ENCODE assay signal across 28 cellular contexts in genomic region chr15:42750306-42750705, GRCh38. TPM values are rescaled to one million over a fixed set of nuclear protein-coding genes. Genes with fewer than 3 reads are reported as not detected.
DNase-seq lines count a peak whose midpoint lies in the region; ATAC-seq, FAIRE-seq and TF ChIP-seq lines count a peak whose summit lies in the region.
"Had no signal": no experiment of that assay in that cellular context is flagged by ENCODE, and none has a peak within 500 bp of the region (broad histone marks: within the 10 kb centered on the region; RNA-seq: fewer than 3 reads in every experiment).

No MANE protein-coding gene starts in this region.

- H3K27me3 ChIP-seq in K562 (ENCODE audit: control insufficient read depth in 2 of 2, insufficient read depth in 2 of 2, low read length in 2 of 2) (no peaks in the 10 kb centered on the region), neural cell (ENCODE audit: insufficient read depth, low read depth, low read length) (no peaks in the 10 kb centered on the region)
- H3K27me3 ChIP-seq: BE2C, BLaER1 had no signal

- no peaks in the 10 kb centered on the region for H3K4me1 Mint-ChIP-seq in activated T-cell treated with anti-CD3 and anti-CD28 coated beads, Interleukin-2, amount 50 U/mL, for 72 hours (ENCODE audit: low read depth)
- H3K4me1 Mint-ChIP-seq in stimulated activated naive B cell treated with anti-CD40 and anti-IgM and Interleukin-4, amounts not matched to agents 10 μg/mL and 1 μg/mL and 100 μg/mL, for 72 hours, result no peaks in the 10 kb centered on the region
- no peaks in the 10 kb centered on the region for H3K4me1 Mint-ChIP-seq in type B pancreatic cell (ENCODE audit: unreplicated experiment)
- H3K4me1 Mint-ChIP-seq: CD14-positive monocyte; CD4-positive, alpha-beta memory T cell; CD8-positive, alpha-beta memory T cell had no signal

- H2AFZ ChIP-seq in K562 (ENCODE audit: low read depth, low read length) (no peak overlapping the region), neural cell (ENCODE audit: low read depth, low read length) (no peak overlapping the region)

- no peak overlapping the region for H3K4me3 ChIP-seq in K562
- H3K4me3 ChIP-seq in neural cell (ENCODE audit: low read length), result no peak overlapping the region
- H3K4me3 ChIP-seq: BLaER1 had no signal

- no peaks in the 10 kb centered on the region for H3K9me2 ChIP-seq in neural cell (ENCODE audit: insufficient read depth, low read length)

- no peaks in the 10 kb centered on the region for H3K4me1 ChIP-seq in K562 (replicated peaks in 1 of 2; ENCODE audit: control insufficient read depth in 2 of 2, insufficient read depth in 2 of 2, low read length in 2 of 2)
- H3K4me1 ChIP-seq: BLaER1 had no signal

- H3K27ac ChIP-seq in K562 (ENCODE audit: extremely low read depth, low read depth, low read length) (no peak overlapping the region), neural cell (ENCODE audit: low read length) (peak overlapping the region; percentile 80)
- H3K27ac ChIP-seq: BLaER1 had no signal

- H3K9ac ChIP-seq in K562 (ENCODE audit: insufficient read depth in 1 of 2, low read depth in 2 of 2, low read length in 2 of 2), result no peak overlapping the region
- H3K9ac ChIP-seq in neural cell (ENCODE audit: low read length), result no peak overlapping the region
- H3K9ac ChIP-seq: BLaER1 had no signal

- POLR2A ChIA-PET in K562 (lab: Yijun Ruan, JAX), result interaction anchor here (0.7 to 1.3 kb wide), 2 partner anchors 13 to 1238 kb away, joined by 3 read pairs; partner anchors contain the start of gene CDAN1

- H3K36me3 ChIP-seq in K562 (ENCODE audit: control insufficient read depth, insufficient read depth, low read length) (peaks cover 22% of the 10 kb centered on the region; the same call in 2 of the 3 replicates), neural cell (ENCODE audit: insufficient read depth, low read length) (no peaks in the 10 kb centered on the region)
- H3K36me3 ChIP-seq: BE2C had no signal

- H3K9me3 ChIP-seq in K562 (replicated peaks; ENCODE audit: control insufficient read depth, insufficient read depth, low read depth, low read length) (no peaks in the 10 kb centered on the region), neural cell (ENCODE audit: low read length) (no peaks in the 10 kb centered on the region)
- H3K9me3 ChIP-seq: BE2C had no signal

- ATAC-seq in activated T-cell treated with anti-CD3 and anti-CD28 coated beads, Interleukin-2, amount 50 U/mL, for 72 hours (replicated peaks in 1 of 2), result no peak
- no peak for ATAC-seq in K562
- ATAC-seq in stimulated activated naive B cell treated with anti-CD40 and anti-IgM and Interleukin-4, amounts not matched to agents 10 μg/mL and 1 μg/mL and 100 μg/mL, for 72 hours (replicated peaks), result no peak
- no peak for ATAC-seq in HG03095 (IDR thresholded peaks at IDR 0.05; ENCODE audit: unreplicated experiment)

- TF ChIP-seq RAD21 in K562 (CRISPR knock-in tag; conservative IDR thresholded peaks at IDR 0.05 in 1 of 2, IDR thresholded peaks at IDR 0.05 in 1 of 2), result no peak
- TF ChIP-seq RAD21 in neural cell (conservative IDR thresholded peaks at IDR 0.05), result no peak

- FAIRE-seq in K562 (lab: Jason Lieb, UNC), result no peak
- FAIRE-seq: A204.1, GM12891, GM19239 had no signal

- no peak for TF ChIP-seq POLR2A in K562 (conservative IDR thresholded peaks at IDR 0.05)

- CTCF ChIA-PET in K562 (lab: Yijun Ruan, JAX; ENCODE audit: low intra/inter-chr PET ratio), result no interaction called here

- in situ Hi-C loops in K562 (cut with MboI), result no loop called here

- TF ChIP-seq CTCF in K562 (IDR thresholded peaks at IDR 0.05 in 2 of 3, conservative IDR thresholded peaks at IDR 0.05 in 1 of 3; ENCODE audit: insufficient read depth in 2 of 3, low read depth in 1 of 3, low read length in 3 of 3) (no peak), neural cell (IDR thresholded peaks at IDR 0.05; ENCODE audit: poor library complexity, severe bottlenecking) (no peak), type B pancreatic cell (conservative IDR thresholded peaks at IDR 0.05) (no peak)

- H3K9me1 ChIP-seq in K562 (ENCODE audit: control insufficient read depth, insufficient read depth, low read length), result no peaks in the 10 kb centered on the region

- H4K20me1 ChIP-seq in K562 (replicated peaks; ENCODE audit: control insufficient read depth, insufficient read depth, low read length) (no peaks in the 10 kb centered on the region), neural cell (ENCODE audit: insufficient read depth) (no peaks in the 10 kb centered on the region)
- H4K20me1 ChIP-seq: BLaER1 had no signal

- no TSS peak for BruUV-seq in K562 (replicated peaks; lab: Mats Ljungman, UMichigan)

- no peak overlapping the region for H3K4me2 ChIP-seq in K562 (ENCODE audit: insufficient read depth, low read length)
- no peak overlapping the region for H3K4me2 ChIP-seq in neural cell (ENCODE audit: low read length)
- H3K4me2 ChIP-seq: BLaER1 had no signal

- WGBS in K562 (ENCODE audit: insufficient coverage, low coverage, missing lambda C conversion rate), result 38% methylated on average over 2 of the region's 2 CpGs

- peaks cover 2 to 6% of the 10 kb centered on the region in 2 donors for H3K9me3 Mint-ChIP-seq in activated T-cell treated with anti-CD3 and anti-CD28 coated beads, Interleukin-2, amount 50 U/mL, for 72 hours
- peaks cover 8% of the 10 kb centered on the region in 2 donors for H3K9me3 Mint-ChIP-seq in stimulated activated naive B cell treated with anti-CD40 and anti-IgM and Interleukin-4, amounts not matched to agents 10 μg/mL and 1 μg/mL and 100 μg/mL, for 72 hours
- no peaks in the 10 kb centered on the region for H3K9me3 Mint-ChIP-seq in type B pancreatic cell

- no peak overlapping the region for H3K4me3 Mint-ChIP-seq in activated T-cell treated with anti-CD3 and anti-CD28 coated beads, Interleukin-2, amount 50 U/mL, for 72 hours
- H3K4me3 Mint-ChIP-seq in stimulated activated naive B cell treated with anti-CD40 and anti-IgM and Interleukin-4, amounts not matched to agents 10 μg/mL and 1 μg/mL and 100 μg/mL, for 72 hours, result no peak overlapping the region
- H3K4me3 Mint-ChIP-seq in type B pancreatic cell, result no peak overlapping the region
- H3K4me3 Mint-ChIP-seq: CD14-positive monocyte; CD8-positive, alpha-beta memory T cell had no signal

- peaks cover 17 to 29% of the 10 kb centered on the region in 2 donors for H3K36me3 Mint-ChIP-seq in activated T-cell treated with anti-CD3 and anti-CD28 coated beads, Interleukin-2, amount 50 U/mL, for 72 hours (ENCODE audit: insufficient read depth in 2 of 2)
- H3K36me3 Mint-ChIP-seq in stimulated activated naive B cell treated with anti-CD40 and anti-IgM and Interleukin-4, amounts not matched to agents 10 μg/mL and 1 μg/mL and 100 μg/mL, for 72 hours, result peaks cover 39 to 45% of the 10 kb centered on the region in 2 donors
- H3K36me3 Mint-ChIP-seq in type B pancreatic cell, result peaks cover 28% of the 10 kb centered on the region

- peak overlapping the region; percentile 16 for H3K27ac Mint-ChIP-seq in activated T-cell treated with anti-CD3 and anti-CD28 coated beads, Interleukin-2, amount 50 U/mL, for 72 hours
- H3K27ac Mint-ChIP-seq in stimulated activated naive B cell treated with anti-CD40 and anti-IgM and Interleukin-4, amounts not matched to agents 10 μg/mL and 1 μg/mL and 100 μg/mL, for 72 hours, result peak overlapping the region; percentile 20
- H3K27ac Mint-ChIP-seq in type B pancreatic cell, result no peak overlapping the region
- H3K27ac Mint-ChIP-seq: CD4-positive, alpha-beta memory T cell; CD4-positive, CD25-positive, alpha-beta regulatory T cell had no signal

- H3K79me2 ChIP-seq in K562 (ENCODE audit: control insufficient read depth, insufficient read depth, low read length), result no peaks in the 10 kb centered on the region
- no peaks in the 10 kb centered on the region for H3K79me2 ChIP-seq in neural cell (replicated peaks; ENCODE audit: insufficient read depth, low read length)

- TF ChIP-seq EP300 in K562 (IDR thresholded peaks at IDR 0.05; ENCODE audit: low read length) (no peak), neural cell (conservative IDR thresholded peaks at IDR 0.05; ENCODE audit: poor library complexity, severe bottlenecking) (no peak)

- H3F3A ChIP-seq in neural cell (ENCODE audit: insufficient read depth, low read length, poor library complexity, severe bottlenecking), result peaks cover 4% of the 10 kb centered on the region

- intact Hi-C loops in K562 (cut with micrococcal nuclease), result no loop called here

- no peaks in the 10 kb centered on the region for H3K27me3 Mint-ChIP-seq in activated T-cell treated with anti-CD3 and anti-CD28 coated beads, Interleukin-2, amount 50 U/mL, for 72 hours (ENCODE audit: low read depth)
- H3K27me3 Mint-ChIP-seq in stimulated activated naive B cell treated with anti-CD40 and anti-IgM and Interleukin-4, amounts not matched to agents 10 μg/mL and 1 μg/mL and 100 μg/mL, for 72 hours, result no peaks in the 10 kb centered on the region
- no peaks in the 10 kb centered on the region for H3K27me3 Mint-ChIP-seq in type B pancreatic cell
- H3K27me3 Mint-ChIP-seq: CD4-positive, alpha-beta memory T cell; CD4-positive, CD25-positive, alpha-beta regulatory T cell; CD8-positive, alpha-beta memory T cell had no signal

- DNase-seq in activated T-cell treated with anti-CD3 and anti-CD28 coated beads, Interleukin-2, amount 50 U/mL, for 72 hours, result no peak
- no peak for DNase-seq in activated T-cell treated with anti-CD3 and anti-CD28 coated beads for 4 hours
- DNase-seq in K562 (ENCODE audit: extremely low read depth in 1 of 4, low spot score in 3 of 4), result no peak
- DNase-seq in stimulated activated naive B cell treated with anti-CD40 and anti-IgM and Interleukin-4, amounts not matched to agents 10 μg/mL and 1 μg/mL and 100 μg/mL, for 72 hours, result no peak
- DNase-seq in medulla oblongata (ENCODE audit: extremely low spot score), result no peak
- DNase-seq in type B pancreatic cell (ENCODE audit: extremely low spot score, unreplicated experiment), result no peak
- DNase-seq: 8988T; ACHN; BE2C; C1 segment of cervical spinal cord; CD4-positive, alpha-beta memory T cell; CD4-positive, CD25-positive, alpha-beta regulatory T cell; CD8-positive, alpha-beta memory T cell; COR-L47; DMS 273 treated with DMSO at 0.1 percent for 48 hours; DMS153; DMS53; DMS79; DND-41; EL; GF-D8 had no signal

RNA-seq across cellular contexts. Expression of gene CDAN1, which starts 13.4 kb away (rescaled TPM):
- total RNA-seq in activated T-cell treated with anti-CD3 and anti-CD28 coated beads, Interleukin-2, amount 50 U/mL, for 72 hours, result 10 to 100 TPM; 18.2 to 26.0 TPM
- 42.0 and 69.0 TPM in 2 replicates for total RNA-seq in K562 (2011; cell fraction: chromatin; rRNA removed; ENCODE audit: low replicate concordance)
- total RNA-seq in K562 (2011; cell fraction: nucleolus; rRNA removed), result 42.7 and 48.0 TPM in 2 replicates
- total RNA-seq in K562 (2011; cell fraction: nucleoplasm; rRNA removed), result 37.2 and 43.0 TPM in 2 replicates
- 28.3 and 31.8 TPM in 2 replicates for total RNA-seq in K562 (2014; rRNA removed)
- total RNA-seq in K562 (2014; rRNA removed; fragmentation: Illumina TruSeq; extraction: Trizol), result 9.2 and 10.3 TPM in 2 replicates
- total RNA-seq in K562 (2015; rRNA removed; fragmentation: Illumina TruSeq; extraction: Trizol), result 17.8 TPM in 2 replicates
- 34.4 and 36.5 TPM in 2 replicates for total RNA-seq in K562 (2021)
- polyA plus RNA-seq in K562 (2011; rRNA removed), result 11.0 and 11.7 TPM in 2 replicates
- 10.8 and 12.5 TPM in 2 replicates for polyA plus RNA-seq in K562 (2011; cell fraction: cytosol; rRNA removed)
- polyA plus RNA-seq in K562 (2011; cell fraction: nucleus; rRNA removed), result 26.0 and 32.8 TPM in 2 replicates
- polyA plus RNA-seq in K562 (2012), result 20.1 and 25.3 TPM in 2 replicates
- 13.8 and 15.1 TPM in 2 replicates for polyA plus RNA-seq in K562 (2014; fragmentation: Illumina TruSeq; extraction: Trizol)
- polyA plus RNA-seq in K562 (2014; fragmentation: Nextera tagmentation; extraction: Ambion mirVana), result 1 to 10 TPM; 1.6 to 2.7 TPM
- 16.5 and 20.5 TPM in 2 replicates for polyA plus RNA-seq in K562 (2014; rRNA removed)
- polyA minus RNA-seq in K562 (2011; rRNA and poly(A)+ RNA removed), result 7.5 and 9.7 TPM in 2 replicates
- polyA minus RNA-seq in K562 (2011; cell fraction: cytosol; rRNA and poly(A)+ RNA removed), result 9.0 and 13.4 TPM in 2 replicates
- polyA minus RNA-seq in K562 (2011; cell fraction: nucleus; rRNA and poly(A)+ RNA removed), result 18.8 and 19.3 TPM in 2 replicates
- 14.4 and 16.8 TPM in 2 replicates for polyA plus RNA-seq in neural cell
- polyA minus RNA-seq in neural cell, result 11.0 and 11.7 TPM in 2 replicates
- total RNA-seq in type B pancreatic cell (ENCODE audit: low replicate concordance), result 25.8 and 37.2 TPM in 2 replicates
